1 cellular context compared by ENCODE assay signal in genomic region chr2:224952942-224953657, GRCh38.
A peak's percentile ranks its signal among the peaks of the same experiment; 100 is the strongest.
TF ChIP-seq lines count a peak whose summit lies in the region.

No MANE protein-coding gene starts in this region.

TF ChIP-seq in GM12878, 131 proteins besides CTCF, POLR2A, EP300 and RAD21 (continued from another document):
- TF ChIP-seq SPI1 (IDR thresholded peaks at IDR 0.05; ENCODE audit: borderline replicate concordance, insufficient read depth, low read depth, low read length) (0 out of 2 replicates have a peak, but pooled peaks have one; percentile 21), EED (IDR thresholded peaks at IDR 0.05; ENCODE audit: low read depth) (peak; percentile 63; the same call in 1 of the 2 replicates), GABPA (IDR thresholded peaks at IDR 0.05; ENCODE audit: low read depth) (0 out of 2 replicates have a peak, but pooled peaks have one; percentile 32), ETV6 (conservative IDR thresholded peaks at IDR 0.05 in 1 of 2, IDR thresholded peaks at IDR 0.05 in 1 of 2; ENCODE audit: borderline replicate concordance in 1 of 2, low read depth in 1 of 2) (peak in 1 of 2 experiments; percentile 96; a peak in 2 of 4 replicates), IKZF1 (conservative IDR thresholded peaks at IDR 0.05) (peak; percentile 30; the same call in 1 of the 2 replicates)
